Comparison of ENCODE assay signal across 16 cellular contexts in genomic region chr7:30844483-30844874, GRCh38.
DNase-seq lines count a peak whose midpoint lies in the region; TF ChIP-seq lines count a peak whose summit lies in the region.
"Had no signal": no experiment of that assay in that cellular context is flagged by ENCODE, and none has a peak within 500 bp of the region (broad histone marks: within the 10 kb centered on the region; RNA-seq: fewer than 3 reads in every experiment).

No MANE protein-coding gene starts in this region.

- no peaks in the 10 kb centered on the region for H3K36me3 Mint-ChIP-seq in activated CD4-positive, alpha-beta T cell treated with anti-CD3 and anti-CD28 coated beads, Interleukin-2, amount 10 ng/mL, durations not matched to agents 7 days and 5 days (ENCODE audit: low read depth)
- H3K36me3 Mint-ChIP-seq in activated T-cell treated with anti-CD3 and anti-CD28 coated beads, Interleukin-2, amount 50 U/mL, for 24 hours (ENCODE audit: low read depth) = no peaks in the 10 kb centered on the region

- no peak for TF ChIP-seq EP300 in SK-N-SH (IDR thresholded peaks at IDR 0.05; ENCODE audit: borderline replicate concordance in 1 of 2, low read depth in 1 of 2, low read length in 1 of 2)

- H4K20me1 ChIP-seq in BLaER1 = no peaks in the 10 kb centered on the region
- no peaks in the 10 kb centered on the region for H4K20me1 ChIP-seq in SK-N-SH (ENCODE audit: insufficient read depth)

- no peaks in the 10 kb centered on the region for H3K9me3 Mint-ChIP-seq in activated CD4-positive, alpha-beta T cell treated with anti-CD3 and anti-CD28 coated beads, Interleukin-2, amount 10 ng/mL, durations not matched to agents 7 days and 5 days
- no peaks in the 10 kb centered on the region for H3K9me3 Mint-ChIP-seq in activated T-cell treated with anti-CD3 and anti-CD28 coated beads, Interleukin-2, amount 50 U/mL, for 24 hours

- H3F3A ChIP-seq in SK-N-SH (replicated peaks; ENCODE audit: insufficient read depth) = peaks cover 5% of the 10 kb centered on the region

- H3K27ac ChIP-seq in BLaER1 (no peak overlapping the region), esophagus squamous epithelium (peak overlapping the region; percentile 49 to 85 (median 74)), rectal smooth muscle tissue (ENCODE audit: low read depth, low read length) (peak overlapping the region; percentile 84), tibial artery (peak overlapping the region; percentile 83 to 93), SK-N-SH (ENCODE audit: low read depth in 2 of 2, low read length in 1 of 2) (no peak overlapping the region; a peak in 1 of 4 replicates)

- DNase-seq in esophagus squamous epithelium (lab: John Stamatoyannopoulos, UW) (no peak), tibial artery (no peak), HT-29 (ENCODE audit: low spot score) (no peak), SK-N-SH (no peak)
- no peak for DNase-seq in activated CD4-positive, alpha-beta T cell treated with anti-CD3 and anti-CD28 coated beads, Interleukin-2, amount 10 ng/mL, durations not matched to agents 7 days and 5 days
- no peak for DNase-seq in activated T-cell treated with anti-CD3 and anti-CD28 coated beads, Interleukin-2, amount 50 U/mL, for 24 hours
- DNase-seq: C1 segment of cervical spinal cord, DMS 273 treated with DMSO at 0.1 percent for 48 hours, GDM1, HCEC 1CT, NCI-H1417 treated with DMSO at 0.1 percent for 48 hours, NCI-H1930, NCI-H69 had no signal

- H3K9me2 ChIP-seq in SK-N-SH = no peaks in the 10 kb centered on the region

- no peak for TF ChIP-seq RAD21 in SK-N-SH (IDR thresholded peaks at IDR 0.05; ENCODE audit: low read length)

- H3K4me1 Mint-ChIP-seq in activated CD4-positive, alpha-beta T cell treated with anti-CD3 and anti-CD28 coated beads, Interleukin-2, amount 10 ng/mL, durations not matched to agents 7 days and 5 days = no peaks in the 10 kb centered on the region
- H3K4me1 Mint-ChIP-seq in activated T-cell treated with anti-CD3 and anti-CD28 coated beads, Interleukin-2, amount 50 U/mL, for 24 hours (ENCODE audit: low read depth) = no peaks in the 10 kb centered on the region

- H3K4me2 ChIP-seq in BLaER1 (peak overlapping the region; percentile 83), SK-N-SH (no peak overlapping the region)

- no peak for TF ChIP-seq CTCF in esophagus squamous epithelium (IDR thresholded peaks at IDR 0.05)
- no peak for TF ChIP-seq CTCF in tibial artery (IDR thresholded peaks at IDR 0.05)
- no peak for TF ChIP-seq CTCF in SK-N-SH (IDR thresholded peaks at IDR 0.05)

- H3K36me3 ChIP-seq in BLaER1 (no peaks in the 10 kb centered on the region), esophagus squamous epithelium (peaks cover 0 to 19% (median 0%) of the 10 kb centered on the region in 3 donors), rectal smooth muscle tissue (ENCODE audit: control insufficient read depth, insufficient read depth, low read length) (no peaks in the 10 kb centered on the region), tibial artery (peaks cover 0 to 17% (median 0%) of the 10 kb centered on the region in 3 donors), SK-N-SH (replicated peaks in 1 of 2; ENCODE audit: control insufficient read depth in 1 of 2, insufficient read depth in 2 of 2, low read length in 1 of 2) (peaks cover 0 to 9% of the 10 kb centered on the region in 2 experiments)

- 87 to 96% methylated on average over 3 to 4 of the region's 4 CpGs for WGBS in esophagus squamous epithelium, 2 donors
- WGBS in SK-N-SH (ENCODE audit: low lambda C conversion rate) = 93% methylated on average over 4 of the region's 4 CpGs

- no peak overlapping the region for H2AFZ ChIP-seq in SK-N-SH (ENCODE audit: low read depth)

- H3K27ac Mint-ChIP-seq in activated CD4-positive, alpha-beta T cell treated with anti-CD3 and anti-CD28 coated beads, Interleukin-2, amount 10 ng/mL, durations not matched to agents 7 days and 5 days = no peak overlapping the region
- H3K27ac Mint-ChIP-seq in activated T-cell treated with anti-CD3 and anti-CD28 coated beads, Interleukin-2, amount 50 U/mL, for 24 hours = no peak overlapping the region

- H3K9ac ChIP-seq in BLaER1 (no peak overlapping the region), rectal smooth muscle tissue (ENCODE audit: low read length) (no peak overlapping the region), SK-N-SH (no peak overlapping the region)

- H3K4me3 ChIP-seq in BLaER1 (no peak overlapping the region), esophagus squamous epithelium (no peak overlapping the region), rectal smooth muscle tissue (ENCODE audit: low read length) (no peak overlapping the region), tibial artery (no peak overlapping the region), SK-N-SH (ENCODE audit: low read depth in 2 of 2, low read length in 1 of 2) (no peak overlapping the region)
- H3K4me3 ChIP-seq: GM12878 had no signal

- no peaks in the 10 kb centered on the region for H3K27me3 ChIP-seq in BLaER1
- H3K27me3 ChIP-seq in esophagus squamous epithelium = no peaks in the 10 kb centered on the region
- H3K27me3 ChIP-seq in rectal smooth muscle tissue (ENCODE audit: control insufficient read depth, insufficient read depth, low read length) = no peaks in the 10 kb centered on the region
- H3K27me3 ChIP-seq in tibial artery = no peaks in the 10 kb centered on the region
- no peaks in the 10 kb centered on the region; the same call in 1 of the 2 replicates for H3K27me3 ChIP-seq in SK-N-SH (ENCODE audit: insufficient read depth)

- H3K4me1 ChIP-seq in BLaER1 = peaks cover 71% of the 10 kb centered on the region
- H3K4me1 ChIP-seq in esophagus squamous epithelium = peaks cover 0 to 69% (median 20%) of the 10 kb centered on the region in 3 donors
- H3K4me1 ChIP-seq in rectal smooth muscle tissue (ENCODE audit: control insufficient read depth, insufficient read depth, low read length) = peaks cover 24% of the 10 kb centered on the region
- H3K4me1 ChIP-seq in tibial artery = peaks cover 13 to 68% (median 47%) of the 10 kb centered on the region in 4 donors
- peaks cover 19 to 47% of the 10 kb centered on the region in 2 experiments; a peak in 2 of 4 replicates for H3K4me1 ChIP-seq in SK-N-SH (ENCODE audit: control insufficient read depth in 1 of 2, insufficient read depth in 2 of 2, low read depth in 1 of 2, low read length in 1 of 2)

- intact Hi-C loops in esophagus squamous epithelium (cut with DNase I) (no loop called here), tibial artery (cut with DNase I; ENCODE audit: low total_unique reads) (no loop called here)

- no peaks in the 10 kb centered on the region for H3K79me2 ChIP-seq in SK-N-SH (ENCODE audit: insufficient read depth)

- H3K27me3 Mint-ChIP-seq in activated CD4-positive, alpha-beta T cell treated with anti-CD3 and anti-CD28 coated beads, Interleukin-2, amount 10 ng/mL, durations not matched to agents 7 days and 5 days = no peaks in the 10 kb centered on the region
- no peaks in the 10 kb centered on the region for H3K27me3 Mint-ChIP-seq in activated T-cell treated with anti-CD3 and anti-CD28 coated beads, Interleukin-2, amount 50 U/mL, for 24 hours

- CTCF ChIA-PET in activated CD4-positive, alpha-beta T cell treated with anti-CD3 and anti-CD28 coated beads, Interleukin-2, amount 10 ng/mL, durations not matched to agents 7 days and 5 days (lab: Charles Lee) = interaction anchor here (1.1 kb wide), 1 partner anchor 32 kb away, joined by 4 read pairs; no protein-coding TSS in a partner anchor
- CTCF ChIA-PET in SK-N-SH (lab: Yijun Ruan, JAX) = interaction anchor here (1.3 kb wide), 1 partner anchor 278 kb away, joined by 3 read pairs; no protein-coding TSS in a partner anchor

- no peak for TF ChIP-seq POLR2A in esophagus squamous epithelium (IDR thresholded peaks at IDR 0.05)

- no peak overlapping the region for H3K4me3 Mint-ChIP-seq in activated CD4-positive, alpha-beta T cell treated with anti-CD3 and anti-CD28 coated beads, Interleukin-2, amount 10 ng/mL, durations not matched to agents 7 days and 5 days
- no peak overlapping the region for H3K4me3 Mint-ChIP-seq in activated T-cell treated with anti-CD3 and anti-CD28 coated beads, Interleukin-2, amount 50 U/mL, for 24 hours

- POLR2A ChIA-PET in activated CD4-positive, alpha-beta T cell treated with anti-CD3 and anti-CD28 coated beads, Interleukin-2, amount 10 ng/mL, durations not matched to agents 7 days and 5 days (lab: Charles Lee) = no interaction called here
- POLR2A ChIA-PET in SK-N-SH (lab: Yijun Ruan, JAX) = interaction anchor here (0.6 kb wide), 2 partner anchors 9 to 65 kb away, joined by 3 read pairs; no protein-coding TSS in a partner anchor

- H3K9me3 ChIP-seq in BLaER1 (no peaks in the 10 kb centered on the region), esophagus squamous epithelium (no peaks in the 10 kb centered on the region), tibial artery (no peaks in the 10 kb centered on the region), SK-N-SH (no peaks in the 10 kb centered on the region)

TF ChIP-seq in SK-N-SH, 30 proteins besides CTCF, POLR2A, EP300 and RAD21:
- TF ChIP-seq CHD2 (IDR thresholded peaks at IDR 0.05; ENCODE audit: low read length, partially characterized antibody) = no peak
- TF ChIP-seq TEAD4 (IDR thresholded peaks at IDR 0.05; ENCODE audit: borderline replicate concordance, insufficient read depth) = no peak
TF ChIP-seq in SK-N-SH: peak in this region for 0.

Comparison
In these comparisons a context has a peak if more than half of its experiments do, and no peak if none do; other contexts are left out.
1. H3K27ac ChIP-seq: peak in esophagus squamous epithelium (4 of 4), rectal smooth muscle tissue (single experiment) and tibial artery (2 of 2); none in BLaER1 (single experiment) and SK-N-SH (0 of 2).